In genomic region chr4:107740950-107741701, GRCh38 we compare ENCODE assay signal across 1 cellular context.
TF ChIP-seq lines count a peak whose summit lies in the region.

No MANE protein-coding gene starts in this region.

TF ChIP-seq in SK-N-SH treated with all-trans-retinoic acid at 6 μM for 48 hours, 23 proteins besides CTCF, POLR2A, EP300 and RAD21 (continued from another document):
- TF ChIP-seq PATZ1 (CRISPR knock-in tag; IDR thresholded peaks at IDR 0.05; ENCODE audit: borderline replicate concordance) (no peak), CREB5 (CRISPR knock-in tag; IDR thresholded peaks at IDR 0.05; ENCODE audit: low read depth) (no peak), ZNF565 (CRISPR knock-in tag; conservative IDR thresholded peaks at IDR 0.05; ENCODE audit: low read depth) (no peak), ZFP30 (CRISPR knock-in tag; IDR thresholded peaks at IDR 0.05) (no peak), ZC3H10 (CRISPR knock-in tag; IDR thresholded peaks at IDR 0.05) (no peak), BACH2 (CRISPR knock-in tag; IDR thresholded peaks at IDR 0.05; ENCODE audit: borderline replicate concordance) (no peak), ESRRG (CRISPR knock-in tag; IDR thresholded peaks at IDR 0.05) (no peak), ZNF8 (CRISPR knock-in tag; IDR thresholded peaks at IDR 0.05) (no peak), GLIS3 (CRISPR knock-in tag; IDR thresholded peaks at IDR 0.05) (no peak), ISL1 (CRISPR knock-in tag; IDR thresholded peaks at IDR 0.05) (no peak), OSR1 (CRISPR knock-in tag; IDR thresholded peaks at IDR 0.05) (no peak), ZFP3 (CRISPR knock-in tag; IDR thresholded peaks at IDR 0.05) (no peak), TCF4 (CRISPR knock-in tag; IDR thresholded peaks at IDR 0.05; ENCODE audit: borderline replicate concordance) (no peak), PPARA (CRISPR knock-in tag; IDR thresholded peaks at IDR 0.05; ENCODE audit: borderline replicate concordance) (no peak)
- TF ChIP-seq, protein P1, sequence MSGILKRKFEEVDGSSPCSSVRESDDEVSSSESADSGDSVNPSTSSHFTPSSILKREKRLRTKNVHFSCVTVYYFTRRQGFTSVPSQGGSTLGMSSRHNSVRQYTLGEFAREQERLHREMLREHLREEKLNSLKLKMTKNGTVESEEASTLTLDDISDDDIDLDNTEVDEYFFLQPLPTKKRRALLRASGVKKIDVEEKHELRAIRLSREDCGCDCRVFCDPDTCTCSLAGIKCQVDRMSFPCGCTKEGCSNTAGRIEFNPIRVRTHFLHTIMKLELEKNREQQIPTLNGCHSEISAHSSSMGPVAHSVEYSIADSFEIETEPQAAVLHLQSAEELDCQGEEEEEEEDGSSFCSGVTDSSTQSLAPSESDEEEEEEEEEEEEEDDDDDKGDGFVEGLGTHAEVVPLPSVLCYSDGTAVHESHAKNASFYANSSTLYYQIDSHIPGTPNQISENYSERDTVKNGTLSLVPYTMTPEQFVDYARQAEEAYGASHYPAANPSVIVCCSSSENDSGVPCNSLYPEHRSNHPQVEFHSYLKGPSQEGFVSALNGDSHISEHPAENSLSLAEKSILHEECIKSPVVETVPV (CRISPR knock-in tag; IDR thresholded peaks at IDR 0.05) = no peak
